Comparison of ENCODE assay signal across 39 cellular contexts in genomic region chr7:117493460-117493859, GRCh38. TPM values are rescaled to one million over a fixed set of nuclear protein-coding genes. Genes with fewer than 3 reads are reported as not detected.
"Had no signal": no experiment of that assay in that cellular context is flagged by ENCODE, and none has a peak within 500 bp of the region (broad histone marks: within the 10 kb centered on the region; RNA-seq: fewer than 3 reads in every experiment).

No MANE protein-coding gene starts in this region.

- ATAC-seq: activated CD8-positive, alpha-beta T cell treated with anti-CD3 and anti-CD28 coated beads for 36 hours; activated T-cell treated with anti-CD3 and anti-CD28 coated beads, Interleukin-2, amount 50 U/mL, for 72 hours; activated T-helper 17 cell treated with anti-CD3 and anti-CD28 coated beads, Interleukin-2, amount 50 U/mL, for 72 hours; Right ventricle myocardium inferior; SK-N-SH treated with all-trans-retinoic acid at 6 μM for 48 hours had no signal

- DNase-seq: activated CD4-positive, alpha-beta T cell treated with anti-CD3 and anti-CD28 coated beads, Interleukin-2, amount 10 ng/mL, durations not matched to agents 24 days and 14 days; activated CD4-positive, alpha-beta T cell treated with anti-CD3 and anti-CD28 coated beads, Interleukin-2, amount 50 U/mL, for 4 hours; activated CD8-positive, alpha-beta T cell treated with anti-CD3 and anti-CD28 coated beads for 36 hours; activated effector memory CD4-positive, alpha-beta T cell treated with anti-CD3 and anti-CD28 coated beads, Interleukin-2, amount 50 U/mL, for 16 hours; activated naive CD4-positive, alpha-beta T cell; activated naive CD4-positive, alpha-beta T cell treated with anti-CD3 and anti-CD28 coated beads, Interleukin-2, amount 50 U/mL, for 16 hours; activated naive CD8-positive, alpha-beta T cell treated with anti-CD3 and anti-CD28 coated beads for 36 hours; activated T-cell treated with anti-CD3 and anti-CD28 coated beads, Interleukin-2, amount 50 U/mL, for 1 hour; activated T-cell treated with anti-CD3 and anti-CD28 coated beads, Interleukin-2, amount 50 U/mL, for 72 hours; amniotic stem cell; aorta; brain microvascular endothelial cell; colonic mucosa; MM.1S; NCI-H1048; NCI-H1105 treated with DMSO at 0.1 percent for 48 hours; NCI-H1436; NCI-H1694; NCI-H1930; NCI-H2081 treated with DMSO at 0.1 percent for 48 hours; NCI-H226; NCI-H446 treated with DMSO at 0.1 percent for 48 hours; NCI-H524; NCI-H69; NCI-H82; NK-92 treated with Interleukin-12 subunit alpha and Interleukin-12 subunit beta, amount 100 ng/mL, for 24 hours; PC-9; SIG-M5; T-helper 1 cell; T-helper 2 cell; T-helper 9 cell had no signal

- H3K4me3 ChIP-seq: colonic mucosa, PC-9 had no signal

- H3K27ac ChIP-seq: brain microvascular endothelial cell, colonic mucosa, PC-9, RWPE1 had no signal

- H3K27me3 ChIP-seq: brain microvascular endothelial cell, colonic mucosa had no signal

RNA-seq across cellular contexts. Expression of gene CFTR, which starts 13.6 kb away (rescaled TPM):
- total RNA-seq: activated CD4-positive, alpha-beta T cell treated with anti-CD3 and anti-CD28 coated beads, Interleukin-2, amount 10 ng/mL, durations not matched to agents 24 days and 14 days; activated CD8-positive, alpha-beta memory T cell treated with anti-CD3 and anti-CD28 coated beads for 36 hours; activated CD8-positive, alpha-beta T cell treated with anti-CD3 and anti-CD28 coated beads for 36 hours; activated naive CD8-positive, alpha-beta T cell treated with anti-CD3 and anti-CD28 coated beads for 36 hours; activated T-cell treated with anti-CD3 and anti-CD28 coated beads, Interleukin-2, amount 50 U/mL, for 72 hours; activated T-helper 17 cell treated with anti-CD3 and anti-CD28 coated beads, Interleukin-2, amount 50 U/mL, for 72 hours; chondrocyte; LHCN-M2; OCI-LY7; PC-9 had no signal
